Comparison of ENCODE assay signal across 8 cellular contexts in the genomic region with DNA sequence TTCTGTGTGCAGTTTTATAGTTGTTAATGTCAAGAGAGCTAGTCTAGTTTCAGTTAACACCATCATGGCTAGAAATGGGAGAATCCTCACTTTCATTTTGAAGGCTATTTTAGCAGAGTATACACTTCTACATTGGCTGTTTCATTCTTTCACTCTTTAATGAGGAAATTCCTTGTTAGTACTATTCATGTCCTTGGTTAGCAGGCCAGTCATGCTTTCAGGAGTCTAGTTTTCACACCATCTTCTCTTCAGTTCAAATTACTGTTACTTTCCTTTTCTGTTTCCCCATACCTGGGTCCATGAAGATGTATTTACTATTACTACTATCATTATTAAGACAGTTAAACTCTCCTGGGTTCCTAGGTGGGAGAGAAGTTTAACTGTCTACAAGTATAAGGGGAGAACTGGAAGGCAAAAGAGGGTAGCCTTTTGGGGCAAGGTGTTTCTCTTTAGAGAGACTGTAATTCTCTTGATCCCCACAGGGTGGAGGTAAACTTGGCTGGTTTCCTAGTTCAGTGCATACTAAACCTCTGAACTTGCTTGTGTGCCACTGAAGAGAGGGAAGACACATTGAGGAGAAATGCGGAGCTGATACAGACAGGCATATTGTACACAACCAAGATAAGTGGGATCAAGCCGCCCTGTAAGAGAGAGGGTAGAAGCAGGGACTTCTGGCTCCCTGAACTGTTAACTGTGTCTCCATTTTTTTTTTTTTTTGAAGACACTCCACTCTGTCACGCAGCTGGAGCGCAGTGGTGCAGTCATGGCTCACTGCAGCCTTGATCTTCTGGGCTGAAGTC. TPM values are rescaled to one million over a fixed set of nuclear protein-coding genes. Genes with fewer than 3 reads are reported as not detected.
DNase-seq lines count a peak whose midpoint lies in the region; ATAC-seq, FAIRE-seq and TF ChIP-seq lines count a peak whose summit lies in the region.

No MANE protein-coding gene starts in this region.

- peak; percentile 85 for FAIRE-seq in A204.1 (lab: Jason Lieb, UNC)

- H3K27ac Mint-ChIP-seq in glutamatergic neuron (ENCODE audit: unreplicated experiment) = no peak overlapping the region
- no peak overlapping the region for H3K27ac Mint-ChIP-seq in stimulated activated effector memory CD8-positive, alpha-beta T cell treated with anti-CD3 and anti-CD28 coated beads, Interleukin-12 subunit alpha, Interleukin-12 subunit beta, amount 100 ng/mL, for 72 hours

- TF ChIP-seq CTCF in glutamatergic neuron (IDR thresholded peaks at IDR 0.05; ENCODE audit: partially characterized antibody, unreplicated experiment) = peak; percentile 66

- no peak overlapping the region for H3K4me3 Mint-ChIP-seq in glutamatergic neuron (ENCODE audit: unreplicated experiment)
- H3K4me3 Mint-ChIP-seq in stimulated activated effector memory CD8-positive, alpha-beta T cell treated with anti-CD3 and anti-CD28 coated beads, Interleukin-12 subunit alpha, Interleukin-12 subunit beta, amount 100 ng/mL, for 72 hours = no peak overlapping the region

- ATAC-seq in stimulated activated effector memory CD8-positive, alpha-beta T cell treated with anti-CD3 and anti-CD28 coated beads, Interleukin-12 subunit alpha, Interleukin-12 subunit beta, amount 100 ng/mL, for 72 hours = peak; percentile 47

- DNase-seq in ELF-1 (ENCODE audit: low read depth, low spot score) (peak; percentile 25), NCI-H1092 treated with DMSO at 0.1 percent for 48 hours (lab: John Stamatoyannopoulos, UW) (peak; percentile 37), T1000 (lab: John Stamatoyannopoulos, UW) (peak; percentile 19), glutamatergic neuron (no peak)
- DNase-seq in stimulated activated effector memory CD8-positive, alpha-beta T cell treated with anti-CD3 and anti-CD28 coated beads, Interleukin-12 subunit alpha, Interleukin-12 subunit beta, amount 100 ng/mL, for 72 hours (ENCODE audit: low spot score in 2 of 2) = no peak
- no peak for DNase-seq in activated effector memory CD4-positive, alpha-beta T cell treated with Interleukin-2 at 50 U/mL for 16 hours
- DNase-seq in effector CD8-positive, alpha-beta T cell (lab: John Stamatoyannopoulos, UW) = no peak

- no peaks in the 10 kb centered on the region for H3K27me3 Mint-ChIP-seq in glutamatergic neuron (ENCODE audit: unreplicated experiment)

- H3K36me3 Mint-ChIP-seq in glutamatergic neuron (ENCODE audit: unreplicated experiment) = peaks cover 21% of the 10 kb centered on the region
- H3K36me3 Mint-ChIP-seq in stimulated activated effector memory CD8-positive, alpha-beta T cell treated with anti-CD3 and anti-CD28 coated beads, Interleukin-12 subunit alpha, Interleukin-12 subunit beta, amount 100 ng/mL, for 72 hours = no peaks in the 10 kb centered on the region

- peaks cover 6% of the 10 kb centered on the region for H3K9me3 Mint-ChIP-seq in glutamatergic neuron (ENCODE audit: unreplicated experiment)
- peaks cover 11% of the 10 kb centered on the region for H3K9me3 Mint-ChIP-seq in stimulated activated effector memory CD8-positive, alpha-beta T cell treated with anti-CD3 and anti-CD28 coated beads, Interleukin-12 subunit alpha, Interleukin-12 subunit beta, amount 100 ng/mL, for 72 hours

- H3K4me1 Mint-ChIP-seq in glutamatergic neuron (ENCODE audit: low read depth, unreplicated experiment) = no peaks in the 10 kb centered on the region
- peaks cover 2% of the 10 kb centered on the region for H3K4me1 Mint-ChIP-seq in stimulated activated effector memory CD8-positive, alpha-beta T cell treated with anti-CD3 and anti-CD28 coated beads, Interleukin-12 subunit alpha, Interleukin-12 subunit beta, amount 100 ng/mL, for 72 hours

RNA-seq across cellular contexts. Expression of a gene that starts 41.3 kb away (rescaled TPM):
- total RNA-seq in glutamatergic neuron (ENCODE audit: unreplicated experiment) = 0.20 TPM

RNA-seq across cellular contexts. Expression of a gene that starts 42.4 kb away (rescaled TPM):
- not detected for total RNA-seq in glutamatergic neuron (ENCODE audit: unreplicated experiment)

RNA-seq across cellular contexts. Expression of a gene that starts 59.3 kb away (rescaled TPM):
- not detected for total RNA-seq in glutamatergic neuron (ENCODE audit: unreplicated experiment)

Comparison
In these comparisons a context has a peak if more than half of its experiments do, and no peak if none do; other contexts are left out.
1. DNase-seq: peak in ELF-1 (single experiment), NCI-H1092 treated with DMSO at 0.1 percent for 48 hours (single experiment) and T1000 (single experiment); none in glutamatergic neuron (single experiment), stimulated activated effector memory CD8-positive, alpha-beta T cell treated with anti-CD3 and anti-CD28 coated beads, Interleukin-12 subunit alpha, Interleukin-12 subunit beta, amount 100 ng/mL, for 72 hours (0 of 2), activated effector memory CD4-positive, alpha-beta T cell treated with Interleukin-2 at 50 U/mL for 16 hours (single experiment) and effector CD8-positive, alpha-beta T cell (single experiment).